In genomic region chr18:2570772-2571199, GRCh38 we compare ENCODE assay signal across 1 cellular context.
TF ChIP-seq lines count a peak whose summit lies in the region.

No MANE protein-coding gene starts in this region.

TF ChIP-seq in K562, 482 proteins besides CTCF, POLR2A, EP300 and RAD21 (continued from another document and continues in another):
- TF ChIP-seq XRCC5 (IDR thresholded peaks at IDR 0.05; ENCODE audit: low read depth, low read length) (peak; percentile 90; the same call in 1 of the 2 replicates), ZNF407 (IDR thresholded peaks at IDR 0.05; ENCODE audit: low read depth) (no peak; the same call in 1 of the 2 replicates), CCNT2 (IDR thresholded peaks at IDR 0.05; ENCODE audit: borderline replicate concordance, extremely low read depth, insufficient read length, low read depth, low read length) (no peak), HMBOX1 (IDR thresholded peaks at IDR 0.05) (no peak), ARNT (IDR thresholded peaks at IDR 0.05) (peak in 1 of 2 experiments; percentile 37; a peak in 1 of 4 replicates), ZBTB2 (IDR thresholded peaks at IDR 0.05) (no peak), ELK1 (CRISPR knock-in tag; IDR thresholded peaks at IDR 0.05) (no peak), MEIS2 (IDR thresholded peaks at IDR 0.05; ENCODE audit: partially characterized antibody) (peak; percentile 70), TCFL5 (CRISPR knock-in tag; conservative IDR thresholded peaks at IDR 0.05) (no peak), NFATC3 (IDR thresholded peaks at IDR 0.05) (no peak; the same call in 1 of the 2 replicates), ELF4 (CRISPR knock-in tag; IDR thresholded peaks at IDR 0.05) (0 out of 2 replicates have a peak, but pooled peaks have one; percentile 67), NR2F6 (CRISPR knock-in tag; IDR thresholded peaks at IDR 0.05) (no peak), ZFPM2 (CRISPR knock-in tag; IDR thresholded peaks at IDR 0.05) (no peak), GABPB2 (CRISPR knock-in tag; conservative IDR thresholded peaks at IDR 0.05) (no peak), ZNF76 (CRISPR knock-in tag; IDR thresholded peaks at IDR 0.05; ENCODE audit: borderline replicate concordance) (no peak), SAFB2 (IDR thresholded peaks at IDR 0.05; ENCODE audit: borderline replicate concordance, low read depth, low read length, severe bottlenecking) (no peak), NCOA1 (IDR thresholded peaks at IDR 0.05; ENCODE audit: low read depth) (no peak), FOS (IDR thresholded peaks at IDR 0.05; ENCODE audit: extremely low read depth, insufficient read length) (no peak), CHD2 (IDR thresholded peaks at IDR 0.05; ENCODE audit: low read depth, low read length) (no peak), ZNF217 (CRISPR knock-in tag; IDR thresholded peaks at IDR 0.05) (no peak), ZNF384 (IDR thresholded peaks at IDR 0.05; ENCODE audit: low read depth, low read length) (no peak), PYGO2 (tag; IDR thresholded peaks at IDR 0.05) (no peak), TEAD1 (CRISPR knock-in tag; IDR thresholded peaks at IDR 0.05) (no peak), E2F6 (IDR thresholded peaks at IDR 0.05; ENCODE audit: borderline replicate concordance in 1 of 2, extremely low read depth in 1 of 2, insufficient read depth in 1 of 2, insufficient read length in 1 of 2, low read depth in 1 of 2, low read length in 1 of 2, poor library complexity in 1 of 2, severe bottlenecking in 1 of 2) (no peak), CBX3 (IDR thresholded peaks at IDR 0.05; ENCODE audit: borderline replicate concordance in 1 of 2, low read length in 2 of 2) (no peak), PCBP1 (IDR thresholded peaks at IDR 0.05; ENCODE audit: low read depth, low read length, poor library complexity, severe bottlenecking) (no peak), ZFP1 (CRISPR knock-in tag; IDR thresholded peaks at IDR 0.05) (no peak), SIN3A (IDR thresholded peaks at IDR 0.05; ENCODE audit: borderline replicate concordance in 2 of 2, control insufficient read depth in 1 of 2, low read depth in 2 of 2, low read length in 2 of 2) (0 out of 4 replicates have a peak, but pooled peaks of 1 of the 2 experiments have one; percentile 23), TSC22D4 (tag; IDR thresholded peaks at IDR 0.05) (no peak), ZNF277 (CRISPR knock-in tag; IDR thresholded peaks at IDR 0.05; ENCODE audit: borderline replicate concordance) (no peak), ERF (CRISPR knock-in tag; IDR thresholded peaks at IDR 0.05) (no peak), KAT2B (IDR thresholded peaks at IDR 0.05; ENCODE audit: low read depth, low read length) (no peak), THRAP3 (IDR thresholded peaks at IDR 0.05; ENCODE audit: borderline replicate concordance) (no peak), TRIM28 (IDR thresholded peaks at IDR 0.05) (no peak), KLF10 (CRISPR knock-in tag; IDR thresholded peaks at IDR 0.05) (no peak), TRIM25 (IDR thresholded peaks at IDR 0.05; ENCODE audit: borderline replicate concordance) (0 out of 2 replicates have a peak, but pooled peaks have one; percentile 73), PTRF (tag; IDR thresholded peaks at IDR 0.05) (no peak), FOXM1 (IDR thresholded peaks at IDR 0.05; ENCODE audit: low read depth) (no peak), FOXM1 (CRISPR knock-in tag; IDR thresholded peaks at IDR 0.05; ENCODE audit: low read depth) (no peak), MTA2 (IDR thresholded peaks at IDR 0.05; ENCODE audit: low read depth) (no peak), HLTF (IDR thresholded peaks at IDR 0.05) (peak; percentile 63; the same call in 1 of the 2 replicates), MLX (CRISPR knock-in tag; conservative IDR thresholded peaks at IDR 0.05) (0 out of 4 replicates have a peak, but pooled peaks of 1 of the 2 experiments have one; percentile 7), ZBTB11 (CRISPR knock-in tag; IDR thresholded peaks at IDR 0.05) (no peak)
